In the genomic region with DNA sequence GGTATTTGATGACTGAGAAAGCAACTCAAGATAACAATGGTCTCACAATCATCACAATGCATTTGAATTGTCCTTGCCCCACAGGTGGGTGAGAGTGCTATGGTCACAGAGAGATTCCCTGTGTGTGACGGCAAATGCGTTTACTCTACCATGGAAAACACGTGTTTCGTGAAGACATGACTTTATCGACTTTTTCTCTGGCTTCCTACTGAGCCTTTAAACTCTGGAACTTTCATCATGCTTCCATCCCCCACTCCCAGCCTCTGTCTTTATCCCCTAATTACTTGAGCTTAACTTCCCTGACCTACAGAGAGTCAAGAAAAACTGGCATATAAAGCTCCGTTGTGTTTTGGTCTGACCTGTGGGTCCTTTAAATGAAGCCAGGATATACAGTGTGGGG, we compare ENCODE assay signal across 16 cellular contexts.
DNase-seq lines count a peak whose midpoint lies in the region; ATAC-seq and TF ChIP-seq lines count a peak whose summit lies in the region.
"Had no signal": no experiment of that assay in that cellular context is flagged by ENCODE, and none has a peak within 500 bp of the region (broad histone marks: within the 10 kb centered on the region; RNA-seq: fewer than 3 reads in every experiment).

No MANE protein-coding gene starts in this region.

- CTCF ChIA-PET in HEK293T (lab: Yijun Ruan, JAX), result interaction anchor here (0.9 kb wide), 1 partner anchor 44 kb away, joined by 3 read pairs; no protein-coding TSS in a partner anchor

- no peaks in the 10 kb centered on the region for H3K36me3 ChIP-seq in iPS-20b (ENCODE audit: insufficient read depth, low read depth, low read length)

- no peak overlapping the region for H3K27ac ChIP-seq in iPS-20b (ENCODE audit: low read length)
- H3K27ac ChIP-seq in caudate nucleus (ENCODE audit: low read depth, low read length), result no peak overlapping the region
- H3K27ac ChIP-seq: HL-60 had no signal

- no peaks in the 10 kb centered on the region for H3K9me3 ChIP-seq in iPS-20b (ENCODE audit: insufficient read depth, low read depth, low read length)

- POLR2A ChIA-PET in HEK293T (lab: Yijun Ruan, JAX), result interaction anchor here (1.6 kb wide), 1 partner anchor 179 kb away, joined by 3 read pairs; no protein-coding TSS in a partner anchor

- no peak for ATAC-seq in GM19324 (IDR thresholded peaks at IDR 0.05; ENCODE audit: low FRiP score, unreplicated experiment)

- peak overlapping the region; percentile 17 for H3K4me3 ChIP-seq in iPS-20b (ENCODE audit: low read length)

- H3K27me3 ChIP-seq in iPS-20b (ENCODE audit: insufficient read depth, low read length), result no peaks in the 10 kb centered on the region

- H3K4me1 ChIP-seq in iPS-20b (ENCODE audit: insufficient read depth, low read length), result peaks cover 14% of the 10 kb centered on the region; the same call in 1 of the 2 replicates

- no peak for DNase-seq in HEK293T (ENCODE audit: extremely low spot score)
- DNase-seq in ecto neural progenitor cell (ENCODE audit: low spot score), result peak; percentile 49
- DNase-seq in retina, result peak; percentile 42
- no peak for DNase-seq in GM03348 (ENCODE audit: low spot score)
- DNase-seq in caudate nucleus (lab: John Stamatoyannopoulos, UW), result no peak
- DNase-seq: Calu3; CD4-positive, alpha-beta T cell; DMS79; KBM-7; NCI-H1092; NCI-H1694; NCI-H2107; RPMI8226 had no signal

- H3K9ac ChIP-seq in iPS-20b (ENCODE audit: low read depth, low read length), result no peak overlapping the region

TF ChIP-seq in HEK293T, 16 proteins besides CTCF, POLR2A, EP300 and RAD21:
- TF ChIP-seq CTBP1 (IDR thresholded peaks at IDR 0.05; ENCODE audit: borderline replicate concordance), result peak; percentile 36; the same call in 1 of the 2 replicates
- no peak for TF ChIP-seq FOXK2 (IDR thresholded peaks at IDR 0.05)
- TF ChIP-seq ZNF384 (IDR thresholded peaks at IDR 0.05), result no peak
- peak; percentile 68 for TF ChIP-seq L3MBTL2 (conservative IDR thresholded peaks at IDR 0.05)

Comparison
In these comparisons a context has a peak if more than half of its experiments do, and no peak if none do; other contexts are left out.
1. DNase-seq: peak in ecto neural progenitor cell (single experiment) and retina (single experiment); none in HEK293T (single experiment), GM03348 (single experiment) and caudate nucleus (0 of 61).